Comparison of ENCODE assay signal across 23 cellular contexts in the genomic region with DNA sequence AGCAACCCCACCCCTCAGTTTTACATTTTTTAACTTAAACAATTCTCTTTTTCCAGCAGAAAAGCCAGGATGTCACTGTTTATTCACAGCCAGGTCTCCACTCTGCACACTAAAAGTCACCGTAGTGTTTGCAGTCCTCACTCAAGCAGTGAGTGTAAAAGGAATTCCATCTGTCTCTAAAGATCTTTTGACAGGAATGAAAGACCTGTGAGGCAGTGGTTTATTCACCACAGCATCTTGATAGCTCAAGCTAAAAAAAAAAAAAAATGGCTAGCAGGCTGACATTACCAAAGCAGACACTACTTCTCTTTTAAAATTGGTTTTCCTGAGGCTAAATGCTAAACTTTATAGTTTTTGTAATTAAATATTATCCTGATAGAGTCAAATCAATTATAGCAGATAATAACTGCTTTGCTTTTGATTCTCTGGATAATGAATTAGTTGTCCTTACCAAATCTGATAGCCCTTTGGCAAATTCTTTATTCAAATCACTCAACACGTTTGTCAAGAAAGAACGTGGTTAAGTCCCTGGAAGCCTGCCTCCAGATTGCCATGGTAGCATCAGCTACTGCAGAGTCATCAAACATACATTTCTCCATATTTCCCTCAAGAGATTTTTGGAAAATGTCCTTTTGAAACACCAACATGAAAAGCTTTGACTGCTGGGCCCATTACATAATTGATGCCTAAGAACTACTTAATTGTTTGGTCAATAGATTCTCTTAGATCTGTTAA. TPM values are rescaled to one million over a fixed set of nuclear protein-coding genes. Genes with fewer than 3 reads are reported as not detected.
"Had no signal": no experiment of that assay in that cellular context is flagged by ENCODE, and none has a peak within 500 bp of the region (broad histone marks: within the 10 kb centered on the region; RNA-seq: fewer than 3 reads in every experiment).

No MANE protein-coding gene starts in this region.

- H3K4me3 ChIP-seq: mucosa of descending colon, psoas muscle, sigmoid colon, thoracic aorta had no signal

- H3K36me3 Mint-ChIP-seq: activated naive CD8-positive, alpha-beta T cell treated with anti-CD3 and anti-CD28 coated beads for 36 hours; natural killer cell had no signal

- ATAC-seq: activated CD8-positive, alpha-beta T cell treated with anti-CD3 and anti-CD28 coated beads for 36 hours; activated T-cell treated with anti-CD3 and anti-CD28 coated beads, Interleukin-2, amount 50 U/mL, for 72 hours; mucosa of descending colon; natural killer cell; psoas muscle; stimulated activated naive CD8-positive, alpha-beta T cell treated with anti-CD3 and anti-CD28 coated beads, Interleukin-15, Interleukin-2, amounts not matched to agents 100 U/mL and 50 U/mL, for 24 hours had no signal

- H3K4me3 Mint-ChIP-seq: activated CD8-positive, alpha-beta T cell treated with anti-CD3 and anti-CD28 coated beads for 36 hours; activated naive CD8-positive, alpha-beta T cell treated with anti-CD3 and anti-CD28 coated beads for 36 hours; activated T-cell treated with anti-CD3 and anti-CD28 coated beads, Interleukin-2, amount 50 U/mL, for 72 hours; natural killer cell had no signal

- DNase-seq: activated CD4-positive, alpha-beta T cell treated with anti-CD3 and anti-CD28 coated beads for 4 hours; activated CD8-positive, alpha-beta memory T cell treated with anti-CD3 and anti-CD28 coated beads, Interleukin-2, amount 50 U/mL, for 4 hours; activated CD8-positive, alpha-beta T cell treated with anti-CD3 and anti-CD28 coated beads for 36 hours; activated gamma-delta T cell treated with Interleukin-2 at 50 U/mL for 16 hours; activated naive CD8-positive, alpha-beta T cell treated with anti-CD3 and anti-CD28 coated beads for 36 hours; activated T-cell treated with anti-CD3 and anti-CD28 coated beads, Interleukin-2, amount 50 U/mL, for 72 hours; anterior cingulate cortex; central memory CD4-positive, alpha-beta T cell; cortex of kidney; effector CD8-positive, alpha-beta T cell; hypothalamus; mucosa of descending colon; natural killer cell; occipital lobe; psoas muscle; sigmoid colon; stimulated activated CD4-positive, alpha-beta T cell treated with anti-CD3 and anti-CD28 coated beads, Interleukin-4, amount 100 ng/mL, for 1 hour; stimulated activated CD8-positive, alpha-beta memory T cell treated with anti-CD3 and anti-CD28 coated beads, Interleukin-4, amount 100 ng/mL, for 48 hours; stimulated activated naive CD8-positive, alpha-beta T cell treated with anti-CD3 and anti-CD28 coated beads, Interleukin-15, Interleukin-2, amounts not matched to agents 100 U/mL and 50 U/mL, for 24 hours; T-helper 1 cell had no signal

- H3K9me3 Mint-ChIP-seq: activated CD8-positive, alpha-beta T cell treated with anti-CD3 and anti-CD28 coated beads for 36 hours; activated naive CD8-positive, alpha-beta T cell treated with anti-CD3 and anti-CD28 coated beads for 36 hours; activated T-cell treated with anti-CD3 and anti-CD28 coated beads, Interleukin-2, amount 50 U/mL, for 72 hours; natural killer cell had no signal

- H3K27me3 ChIP-seq: sigmoid colon had no signal

- H3K27ac Mint-ChIP-seq: activated CD8-positive, alpha-beta T cell treated with anti-CD3 and anti-CD28 coated beads for 36 hours; activated naive CD8-positive, alpha-beta T cell treated with anti-CD3 and anti-CD28 coated beads for 36 hours; activated T-cell treated with anti-CD3 and anti-CD28 coated beads, Interleukin-2, amount 50 U/mL, for 72 hours; natural killer cell had no signal

- H3K36me3 ChIP-seq: sigmoid colon, thoracic aorta had no signal

- H3K27ac ChIP-seq: psoas muscle, sigmoid colon, thoracic aorta, VCaP had no signal

- H3K4me1 ChIP-seq: psoas muscle had no signal

- H3K9me3 ChIP-seq: mucosa of descending colon, psoas muscle, sigmoid colon, thoracic aorta had no signal

RNA-seq across cellular contexts. Expression of a gene that starts 22.2 kb away (rescaled TPM):
- total RNA-seq: activated CD8-positive, alpha-beta T cell treated with anti-CD3 and anti-CD28 coated beads for 36 hours; activated naive CD8-positive, alpha-beta T cell treated with anti-CD3 and anti-CD28 coated beads for 36 hours; activated T-cell treated with anti-CD3 and anti-CD28 coated beads, Interleukin-2, amount 50 U/mL, for 72 hours; glomerular endothelial cell; natural killer cell; occipital lobe; psoas muscle; sigmoid colon; thoracic aorta had no signal
